ENCODE assay signal across 5 cellular contexts in the genomic region with DNA sequence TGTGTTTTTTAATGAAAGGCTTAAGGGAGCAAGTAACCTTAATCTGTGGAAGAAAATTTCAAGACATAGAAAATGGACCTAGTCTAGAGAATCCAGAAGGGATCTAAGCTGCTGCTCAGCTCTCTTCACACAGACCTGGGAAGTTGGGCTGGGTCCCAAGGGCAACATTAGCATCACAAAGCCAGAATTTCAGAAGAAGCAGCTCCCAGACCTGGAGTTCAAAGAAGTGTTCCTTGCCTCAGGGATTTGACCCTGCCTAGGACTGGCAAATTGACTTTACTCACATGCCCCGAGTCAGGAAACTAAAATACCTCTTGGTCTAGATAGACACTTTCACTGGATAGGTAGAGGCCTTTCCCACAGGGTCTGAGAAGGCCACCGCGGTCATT. TPM values are rescaled to one million over a fixed set of nuclear protein-coding genes. Genes with fewer than 3 reads are reported as not detected.
"Had no signal": no experiment of that assay in that cellular context is flagged by ENCODE, and none has a peak within 500 bp of the region (broad histone marks: within the 10 kb centered on the region; RNA-seq: fewer than 3 reads in every experiment).

No MANE protein-coding gene starts in this region.

RNA-seq across cellular contexts. Expression of a gene that starts 14.9 kb away (rescaled TPM):
- total RNA-seq: OCI-LY7, PC-9, RPMI7951, SJSA1, SK-MEL-5 had no signal

RNA-seq across cellular contexts. Expression of a gene that starts 55.1 kb away (rescaled TPM):
- total RNA-seq: OCI-LY7 had no signal
